16 cellular contexts compared by ENCODE assay signal in the genomic region with DNA sequence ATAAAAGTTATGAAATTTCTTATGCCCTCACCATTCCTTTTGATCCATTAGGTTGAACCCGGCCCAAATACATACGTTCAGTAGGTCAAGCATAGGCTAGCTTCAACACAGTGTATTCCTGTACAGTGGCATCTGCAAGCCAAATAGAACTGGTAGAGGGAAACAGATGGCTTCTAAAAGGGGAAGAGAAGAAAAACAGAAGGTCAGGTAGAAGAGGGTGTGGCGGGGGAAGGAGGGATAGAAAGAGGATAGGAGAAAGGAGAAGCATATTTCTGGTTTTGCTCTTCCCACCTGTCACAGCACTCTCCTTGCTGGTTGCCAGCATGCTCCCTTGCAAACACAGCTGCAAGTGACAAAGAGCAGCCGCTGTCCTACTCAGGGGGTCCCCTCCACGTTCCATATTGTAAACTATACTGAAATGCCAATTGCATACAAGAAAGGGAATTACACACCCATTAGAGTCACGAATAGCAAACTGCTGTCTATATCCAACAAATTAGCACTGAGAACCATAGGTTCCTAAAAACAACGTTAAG.
DNase-seq lines count a peak whose midpoint lies in the region; ATAC-seq and TF ChIP-seq lines count a peak whose summit lies in the region.
"Had no signal": no experiment of that assay in that cellular context is flagged by ENCODE, and none has a peak within 500 bp of the region (broad histone marks: within the 10 kb centered on the region; RNA-seq: fewer than 3 reads in every experiment).

No MANE protein-coding gene starts in this region.

- no peak overlapping the region; the same call in 1 of the 2 replicates for H3K4me2 ChIP-seq in IMR-90 (ENCODE audit: low read depth, low read length)
- H3K4me2 ChIP-seq: BLaER1 treated with 17β-estradiol and CSF1 and Interleukin-3, amounts not matched to agents 10 nM and 100 nM had no signal

- no peaks in the 10 kb centered on the region for H3K9me3 ChIP-seq in IMR-90 (ENCODE audit: control insufficient read depth, insufficient read depth, low read length)
- H3K9me3 ChIP-seq: right lobe of liver had no signal

- TF ChIP-seq CTCF in IMR-90 (conservative IDR thresholded peaks at IDR 0.05; ENCODE audit: low read depth, low read length) (no peak), brain (conservative IDR thresholded peaks at IDR 0.05) (no peak), nephron progenitor cell (IDR thresholded peaks at IDR 0.05) (no peak), brain microvascular endothelial cell (IDR thresholded peaks at IDR 0.05; ENCODE audit: low read depth, low read length, missing control alignments) (no peak)

- BruUV-seq in IMR-90 (replicated peaks; lab: Mats Ljungman, UMichigan) = no TSS peak

- H3K4me1 ChIP-seq in IMR-90 (ENCODE audit: control insufficient read depth, insufficient read depth, low read length) = peaks cover 16% of the 10 kb centered on the region
- H3K4me1 ChIP-seq: right lobe of liver had no signal

- H4K5ac ChIP-seq in IMR-90 (ENCODE audit: low read depth, low read length) = no peak overlapping the region

- ATAC-seq in IMR-90 (ENCODE audit: low read depth) (no peak; the same call in 1 of the 2 replicates), GM21529 (IDR thresholded peaks at IDR 0.05; ENCODE audit: unreplicated experiment) (no peak), HG03045 (IDR thresholded peaks at IDR 0.05; ENCODE audit: unreplicated experiment) (no peak)
- ATAC-seq: T-helper 17 cell had no signal

- H3K9ac ChIP-seq in IMR-90 (ENCODE audit: low read depth, low read length) = no peak overlapping the region
- H3K9ac ChIP-seq: BLaER1 treated with 17β-estradiol and CSF1 and Interleukin-3, amounts not matched to agents 10 nM and 100 nM had no signal

- H3K36me3 Mint-ChIP-seq in brain (peaks cover 27% of the 10 kb centered on the region), nephron progenitor cell (ENCODE audit: low read depth) (peaks cover 22% of the 10 kb centered on the region)

- H2BK20ac ChIP-seq in IMR-90 (ENCODE audit: low read depth, low read length) = 0 out of 2 replicates have a peak overlapping the region, but pooled peaks have one; percentile 10

- H3K14ac ChIP-seq in IMR-90 (replicated peaks; ENCODE audit: low read depth, low read length) = no peak overlapping the region

- H3K36me3 ChIP-seq in IMR-90 (ENCODE audit: control insufficient read depth, insufficient read depth, low read length) (no peaks in the 10 kb centered on the region), brain microvascular endothelial cell (replicated peaks) (no peaks in the 10 kb centered on the region)
- H3K36me3 ChIP-seq: right lobe of liver had no signal

- H3K4ac ChIP-seq in IMR-90 (ENCODE audit: low read depth, low read length) = 0 out of 2 replicates have a peak overlapping the region, but pooled peaks have one; percentile 13

- peak overlapping the region; percentile 34 for H2BK5ac ChIP-seq in IMR-90 (ENCODE audit: low read depth, low read length, poor library complexity, severe bottlenecking)

- no peak overlapping the region for H4K91ac ChIP-seq in IMR-90 (ENCODE audit: insufficient read depth, low read depth, low read length)

- H3K27me3 ChIP-seq in IMR-90 (ENCODE audit: control insufficient read depth, insufficient read depth, low read length) = no peaks in the 10 kb centered on the region
- no peaks in the 10 kb centered on the region for H3K27me3 ChIP-seq in brain microvascular endothelial cell (replicated peaks)
- H3K27me3 ChIP-seq: BLaER1 treated with 17β-estradiol and CSF1 and Interleukin-3, amounts not matched to agents 10 nM and 100 nM; foreskin keratinocyte; right lobe of liver had no signal

- H2AFZ ChIP-seq in IMR-90 (replicated peaks; ENCODE audit: low read length, poor library complexity) = no peak overlapping the region

- H4K8ac ChIP-seq in IMR-90 (ENCODE audit: low read depth in 2 of 2, low read length in 2 of 2) = no peak overlapping the region

- peaks cover 3% of the 10 kb centered on the region for H3K9me1 ChIP-seq in IMR-90 (ENCODE audit: insufficient read depth, low read length)

- no peak for TF ChIP-seq RAD21 in IMR-90 (IDR thresholded peaks at IDR 0.05; ENCODE audit: low read length)

- H3K4me3 Mint-ChIP-seq in brain = peak overlapping the region in 4 of 5 experiments; percentile 2 to 68 (median 64)
- H3K4me3 Mint-ChIP-seq in nephron progenitor cell = no peak overlapping the region
- H3K4me3 Mint-ChIP-seq: T-helper 17 cell had no signal

- peak overlapping the region; percentile 82 to 97 (median 95) for H3K27ac Mint-ChIP-seq in brain
- peak overlapping the region; percentile 92 for H3K27ac Mint-ChIP-seq in nephron progenitor cell
- H3K27ac Mint-ChIP-seq: T-helper 17 cell had no signal

- H3K18ac ChIP-seq in IMR-90 (ENCODE audit: low read depth, low read length) = no peak overlapping the region

- H3K23ac ChIP-seq in IMR-90 (ENCODE audit: low read depth, low read length) = no peak overlapping the region

- dilution Hi-C loops in IMR-90 (cut with HindIII; ENCODE audit: low sequenced_read_pairs, unreplicated experiment) = no loop called here

- no peak overlapping the region for H2AK5ac ChIP-seq in IMR-90 (ENCODE audit: low read depth, low read length)

- CTCF ChIA-PET in IMR-90 (lab: Yijun Ruan, JAX) = no interaction called here

- peaks cover 11% of the 10 kb centered on the region; the same call in 1 of the 2 replicates for H4K20me1 ChIP-seq in IMR-90 (ENCODE audit: insufficient read depth, low read length)

- intact Hi-C loops in IMR-90 (cut with micrococcal nuclease) = loop anchor here (5.0 kb wide), 1 partner anchor 68 kb away; no protein-coding TSS in a partner anchor

- no peaks in the 10 kb centered on the region for H3K9me3 Mint-ChIP-seq in brain
- H3K9me3 Mint-ChIP-seq in nephron progenitor cell = no peaks in the 10 kb centered on the region

- no peak overlapping the region for H3K56ac ChIP-seq in IMR-90 (ENCODE audit: extremely low read depth, insufficient read depth, low read length)

- H2BK15ac ChIP-seq in IMR-90 (ENCODE audit: low read depth, low read length) = no peak overlapping the region

- H3K79me1 ChIP-seq in IMR-90 (ENCODE audit: low read depth in 1 of 2, low read length in 2 of 2) = peaks cover 18 to 43% of the 10 kb centered on the region in 2 experiments; a peak in 3 of 4 replicates

- DNase-seq in D341Med (ENCODE audit: low spot score) (peak; percentile 13), IMR-90 (no peak), nephron progenitor cell (no peak), brain microvascular endothelial cell (no peak), cortex of kidney (lab: John Stamatoyannopoulos, UW) (no peak)
- DNase-seq: activated CD4-positive, alpha-beta T cell treated with anti-CD3 and anti-CD28 coated beads for 48 hours; activated T-cell treated with anti-CD3 and anti-CD28 coated beads, Interleukin-2, amount 50 U/mL, for 48 hours; kidney; right lobe of liver; stimulated activated naive CD4-positive, alpha-beta T cell treated with Interleukin-2 at 50 U/mL for 16 hours; T-helper 17 cell had no signal

- in situ Hi-C loops in IMR-90 (cut with MboI; ENCODE audit: low sequenced_read_pairs) = no loop called here
- in situ Hi-C loops in brain microvascular endothelial cell (cut with HindIII; ENCODE audit: low pct_ligation_motif_present, low sequenced_read_pairs) = no loop called here

- no peaks in the 10 kb centered on the region for H3K27me3 Mint-ChIP-seq in brain
- no peaks in the 10 kb centered on the region for H3K27me3 Mint-ChIP-seq in nephron progenitor cell (ENCODE audit: low read depth, poor library complexity)
- H3K27me3 Mint-ChIP-seq: T-helper 17 cell had no signal

- H3K4me3 ChIP-seq in IMR-90 (ENCODE audit: insufficient read depth, low read depth, low read length) = no peak overlapping the region
- no peak overlapping the region for H3K4me3 ChIP-seq in brain microvascular endothelial cell (ENCODE audit: low read depth, low read length)
- H3K4me3 ChIP-seq: BLaER1 treated with 17β-estradiol and CSF1 and Interleukin-3, amounts not matched to agents 10 nM and 100 nM; right lobe of liver had no signal

- no peak for TF ChIP-seq POLR2A in IMR-90 (IDR thresholded peaks at IDR 0.05; ENCODE audit: low read depth, low read length)

- H3K4me1 Mint-ChIP-seq in brain (peaks cover 50% of the 10 kb centered on the region), nephron progenitor cell (peaks cover 43% of the 10 kb centered on the region)

- POLR2A ChIA-PET in IMR-90 (lab: Charles Lee; ENCODE audit: unreplicated experiment) = no interaction called here

- WGBS in IMR-90 (ENCODE audit: extremely low coverage in 2 of 2, insufficient read length in 1 of 2), 2 experiments = 40% methylated on average over 1 of the region's 7 CpGs; no CpG with 5 or more reads in 1 of the 2 experiments

- H2AK9ac ChIP-seq in IMR-90 (replicated peaks; ENCODE audit: low read depth, low read length, poor library complexity) = no peak overlapping the region

- no peak overlapping the region for H2BK120ac ChIP-seq in IMR-90 (ENCODE audit: low read depth, low read length)

- H3K27ac ChIP-seq in IMR-90 (ENCODE audit: insufficient read depth, low read length) (no peak overlapping the region), brain microvascular endothelial cell (no peak overlapping the region)
- H3K27ac ChIP-seq: BLaER1 treated with 17β-estradiol and CSF1 and Interleukin-3, amounts not matched to agents 10 nM and 100 nM; foreskin keratinocyte; right lobe of liver had no signal

TF ChIP-seq in IMR-90, 13 proteins besides CTCF, POLR2A, EP300 and RAD21 (continues in another document):
- no peak for TF ChIP-seq SMC3 (IDR thresholded peaks at IDR 0.05; ENCODE audit: low read depth, low read length)
- no peak for TF ChIP-seq BHLHE40 (IDR thresholded peaks at IDR 0.05; ENCODE audit: low read depth, low read length)
- no peak for TF ChIP-seq CEBPB (IDR thresholded peaks at IDR 0.05; ENCODE audit: low read depth, low read length)
- no peak for TF ChIP-seq NFE2L2 (IDR thresholded peaks at IDR 0.05; ENCODE audit: low read depth, low read length)
- TF ChIP-seq, protein P1, sequence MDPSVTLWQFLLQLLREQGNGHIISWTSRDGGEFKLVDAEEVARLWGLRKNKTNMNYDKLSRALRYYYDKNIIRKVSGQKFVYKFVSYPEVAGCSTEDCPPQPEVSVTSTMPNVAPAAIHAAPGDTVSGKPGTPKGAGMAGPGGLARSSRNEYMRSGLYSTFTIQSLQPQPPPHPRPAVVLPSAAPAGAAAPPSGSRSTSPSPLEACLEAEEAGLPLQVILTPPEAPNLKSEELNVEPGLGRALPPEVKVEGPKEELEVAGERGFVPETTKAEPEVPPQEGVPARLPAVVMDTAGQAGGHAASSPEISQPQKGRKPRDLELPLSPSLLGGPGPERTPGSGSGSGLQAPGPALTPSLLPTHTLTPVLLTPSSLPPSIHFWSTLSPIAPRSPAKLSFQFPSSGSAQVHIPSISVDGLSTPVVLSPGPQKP (IDR thresholded peaks at IDR 0.05; ENCODE audit: borderline replicate concordance, low read depth, low read length) = no peak
- TF ChIP-seq CHD1 (IDR thresholded peaks at IDR 0.05; ENCODE audit: low read depth, low read length) = no peak
- no peak for TF ChIP-seq MXI1 (IDR thresholded peaks at IDR 0.05; ENCODE audit: borderline replicate concordance, low read depth, low read length)
